18 cellular contexts compared by ENCODE assay signal in the genomic region with DNA sequence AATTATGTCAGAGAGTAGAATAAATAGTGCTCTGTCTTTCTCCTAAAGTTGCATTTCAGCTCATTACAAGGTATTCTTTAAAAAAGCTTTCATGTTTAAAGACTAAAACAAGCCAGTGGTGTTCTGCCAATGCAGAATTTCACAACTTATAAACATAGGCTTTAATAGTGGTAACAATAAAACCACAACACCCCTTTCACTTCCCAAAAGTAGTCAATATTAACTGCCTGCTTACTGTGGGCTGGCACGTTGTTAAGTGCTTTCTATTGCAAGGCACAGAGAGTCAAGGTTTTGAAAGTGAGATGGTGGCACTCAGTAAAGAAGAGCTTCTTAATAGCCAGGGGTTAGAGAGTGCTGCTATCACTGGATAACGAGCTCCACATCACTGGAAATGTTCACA. TPM values are rescaled to one million over a fixed set of nuclear protein-coding genes. Genes with fewer than 3 reads are reported as not detected.
A peak's percentile ranks its signal among the peaks of the same experiment; 100 is the strongest.
DNase-seq lines count a peak whose midpoint lies in the region; ATAC-seq and TF ChIP-seq lines count a peak whose summit lies in the region.
"Had no signal": no experiment of that assay in that cellular context is flagged by ENCODE, and none has a peak within 500 bp of the region (broad histone marks: within the 10 kb centered on the region; RNA-seq: fewer than 3 reads in every experiment).

No MANE protein-coding gene starts in this region.

- no peak overlapping the region for H2BK15ac ChIP-seq in mesenchymal stem cell (ENCODE audit: low read depth, poor library complexity, severe bottlenecking)

- no peak overlapping the region for H3K14ac ChIP-seq in mesenchymal stem cell (ENCODE audit: low read length in 2 of 2)

- H3K9me3 Mint-ChIP-seq in activated B cell treated with CpG ODN at 0.5 μM for 24 hours = peaks cover 2% of the 10 kb centered on the region
- H3K9me3 Mint-ChIP-seq: natural killer cell had no signal

- H3K79me2 ChIP-seq in MM.1S (ENCODE audit: low read length) = no peaks in the 10 kb centered on the region

- no peak overlapping the region for H3K23ac ChIP-seq in mesenchymal stem cell (ENCODE audit: low read length in 2 of 2)

- no peak overlapping the region for H3K27ac Mint-ChIP-seq in activated B cell treated with CpG ODN at 0.5 μM for 24 hours
- H3K27ac Mint-ChIP-seq: natural killer cell, progenitor cell of endocrine pancreas had no signal

- TF ChIP-seq CTCF in AG10803 (conservative IDR thresholded peaks at IDR 0.05; ENCODE audit: low read length) (no peak), MM.1S (IDR thresholded peaks at IDR 0.05; ENCODE audit: low read length) (no peak), activated B cell treated with CpG ODN at 0.5 μM for 24 hours (IDR thresholded peaks at IDR 0.05) (no peak)

- no peaks in the 10 kb centered on the region for H3K9me3 ChIP-seq in MM.1S (replicated peaks; ENCODE audit: insufficient read depth, low read length)
- H3K9me3 ChIP-seq in mesenchymal stem cell (ENCODE audit: control insufficient read depth, low read length) = no peaks in the 10 kb centered on the region
- H3K9me3 ChIP-seq: A549, colonic mucosa, left ventricle myocardium inferior, suprapubic skin had no signal

- peaks cover 50% of the 10 kb centered on the region for H3K27me3 Mint-ChIP-seq in activated B cell treated with CpG ODN at 0.5 μM for 24 hours

- no peaks in the 10 kb centered on the region for H3K79me1 ChIP-seq in mesenchymal stem cell (replicated peaks; ENCODE audit: low read length, poor library complexity, severe bottlenecking)

- no peaks in the 10 kb centered on the region for H3K36me3 Mint-ChIP-seq in activated B cell treated with CpG ODN at 0.5 μM for 24 hours (ENCODE audit: low read depth)
- H3K36me3 Mint-ChIP-seq: natural killer cell had no signal

- H3K9ac ChIP-seq in MM.1S (ENCODE audit: low read length) (no peak overlapping the region), mesenchymal stem cell (ENCODE audit: low read length) (no peak overlapping the region)

- H2AFZ ChIP-seq in MM.1S (ENCODE audit: low read length) (no peak overlapping the region), mesenchymal stem cell (ENCODE audit: low read depth, low read length) (no peak overlapping the region)

- intact Hi-C loops in activated B cell treated with CpG ODN at 0.5 μM for 24 hours (cut with micrococcal nuclease) = no loop called here

- no peak overlapping the region for H3K4me2 ChIP-seq in MM.1S (ENCODE audit: low read depth, low read length)
- H3K4me2 ChIP-seq in mesenchymal stem cell (ENCODE audit: low read length, poor library complexity, severe bottlenecking) = no peak overlapping the region
- H3K4me2 ChIP-seq: A549 had no signal

- H2BK5ac ChIP-seq in mesenchymal stem cell (ENCODE audit: low read depth, low read length, poor library complexity, severe bottlenecking) = no peak overlapping the region

- H2BK12ac ChIP-seq in mesenchymal stem cell (ENCODE audit: low read length in 2 of 2) = no peak overlapping the region

- H3K4me1 Mint-ChIP-seq in activated B cell treated with CpG ODN at 0.5 μM for 24 hours = peaks cover 6% of the 10 kb centered on the region

- WGBS in mesenchymal stem cell = 56% methylated on average over 2 of the region's 2 CpGs

- H2AK5ac ChIP-seq in mesenchymal stem cell (ENCODE audit: low read length, severe bottlenecking) = no peak overlapping the region

- H3K4me1 ChIP-seq in MM.1S (ENCODE audit: low read length) (peaks cover 25% of the 10 kb centered on the region), mesenchymal stem cell (ENCODE audit: control insufficient read depth, insufficient read depth, low read depth, low read length) (peaks cover 4% of the 10 kb centered on the region)
- H3K4me1 ChIP-seq: A549, colonic mucosa had no signal

- H3K27me3 ChIP-seq in MM.1S (replicated peaks; ENCODE audit: insufficient read depth, low read length) = no peaks in the 10 kb centered on the region
- H3K27me3 ChIP-seq in mesenchymal stem cell (ENCODE audit: control insufficient read depth in 1 of 2, insufficient read depth in 1 of 2, low read length in 2 of 2) = peaks cover 0 to 5% of the 10 kb centered on the region in 2 experiments
- H3K27me3 ChIP-seq: colonic mucosa, suprapubic skin had no signal

- no peak overlapping the region for H3K4me3 Mint-ChIP-seq in activated B cell treated with CpG ODN at 0.5 μM for 24 hours
- H3K4me3 Mint-ChIP-seq: natural killer cell had no signal

- no peaks in the 10 kb centered on the region for H4K20me1 ChIP-seq in MM.1S (ENCODE audit: insufficient read depth, low read length)

- no peaks in the 10 kb centered on the region for H3K9me2 ChIP-seq in MM.1S (replicated peaks; ENCODE audit: insufficient read depth, low read length)

- H3K36me3 ChIP-seq in MM.1S (replicated peaks; ENCODE audit: insufficient read depth, low read length) = no peaks in the 10 kb centered on the region
- H3K36me3 ChIP-seq in mesenchymal stem cell (ENCODE audit: control insufficient read depth in 1 of 2, insufficient read depth in 2 of 2, low read depth in 1 of 2, low read length in 2 of 2) = no peaks in the 10 kb centered on the region
- H3K36me3 ChIP-seq: colonic mucosa, left ventricle myocardium inferior, suprapubic skin had no signal

- POLR2A ChIA-PET in activated B cell treated with CpG ODN at 0.5 μM for 24 hours (lab: Charles Lee) = no interaction called here

- H3K18ac ChIP-seq in mesenchymal stem cell (ENCODE audit: low read depth in 1 of 2, low read length in 2 of 2) = no peak overlapping the region

- no peak overlapping the region for H3K4me3 ChIP-seq in AG10803 (ENCODE audit: low read length)
- H3K4me3 ChIP-seq in MM.1S (ENCODE audit: low read length) = no peak overlapping the region
- no peak overlapping the region for H3K4me3 ChIP-seq in mesenchymal stem cell (ENCODE audit: insufficient read depth in 1 of 2, low read depth in 1 of 2, low read length in 2 of 2)
- H3K4me3 ChIP-seq: A549, colonic mucosa, left ventricle myocardium inferior, suprapubic skin had no signal

- no peaks in the 10 kb centered on the region; the same call in 1 of the 2 replicates for H3F3A ChIP-seq in MM.1S (ENCODE audit: insufficient read depth, low read length)

- H3K27ac ChIP-seq in MM.1S (ENCODE audit: low read length) (no peak overlapping the region), mesenchymal stem cell (ENCODE audit: low read length, poor library complexity, severe bottlenecking) (no peak overlapping the region)
- H3K27ac ChIP-seq: A549, colonic mucosa, suprapubic skin had no signal

- CTCF ChIA-PET in activated B cell treated with CpG ODN at 0.5 μM for 24 hours (lab: Charles Lee) = no interaction called here

- no peak overlapping the region for H4K91ac ChIP-seq in mesenchymal stem cell (ENCODE audit: low read length)

- no peak overlapping the region for H4K8ac ChIP-seq in mesenchymal stem cell (ENCODE audit: low read length)

- ATAC-seq in activated B cell treated with CpG ODN at 0.5 μM for 24 hours (ENCODE audit: low read depth) (peak; percentile 52), HG03439 (IDR thresholded peaks at IDR 0.05; ENCODE audit: unreplicated experiment) (no peak)
- ATAC-seq: A549, natural killer cell had no signal

- no peak overlapping the region for H2BK120ac ChIP-seq in mesenchymal stem cell (ENCODE audit: low read depth, low read length)

- DNase-seq in AG10803 (ENCODE audit: low read depth) (peak; percentile 76), MM.1S (peak; percentile 45), activated B cell treated with CpG ODN at 0.5 μM for 24 hours (no peak), mesenchymal stem cell (peak; percentile 18), KG1 (lab: John Stamatoyannopoulos, UW) (no peak), T-helper 9 cell (no peak), SKM-1 (lab: John Stamatoyannopoulos, UW; ENCODE audit: unreplicated experiment) (no peak)
- DNase-seq: colonic mucosa, erythroblast, Kasumi-1, left ventricle myocardium inferior, natural killer cell, NCI-H2081 treated with DMSO at 0.1 percent for 48 hours had no signal

- H3K4ac ChIP-seq in mesenchymal stem cell (ENCODE audit: low read depth in 1 of 2, low read length in 2 of 2) = no peak overlapping the region

RNA-seq across cellular contexts. Expression of a gene that starts 8.4 kb away (rescaled TPM):
- total RNA-seq in activated B cell treated with CpG ODN at 0.5 μM for 24 hours = not detected in 2 replicates
- not detected for polyA plus RNA-seq in mesenchymal stem cell (2013, experiment 1 of 2)
- not detected for polyA plus RNA-seq in mesenchymal stem cell (2013, experiment 2 of 2)
- total RNA-seq: colonic mucosa, left ventricle myocardium inferior, natural killer cell, progenitor cell of endocrine pancreas, SK-MEL-5, suprapubic skin had no signal
- polyA plus RNA-seq: A549 had no signal

RNA-seq across cellular contexts. Expression of a gene that starts 49.6 kb away (rescaled TPM):
- 4.7 and 6.9 TPM in 2 replicates for total RNA-seq in activated B cell treated with CpG ODN at 0.5 μM for 24 hours
- polyA plus RNA-seq in mesenchymal stem cell (2013, experiment 1 of 2) = 14.9 TPM
- polyA plus RNA-seq in mesenchymal stem cell (2013, experiment 2 of 2) = 16.4 TPM

Comparison
In these comparisons a context has a peak if more than half of its experiments do, and no peak if none do; other contexts are left out.
1. DNase-seq: peak in AG10803 (single experiment), MM.1S (single experiment) and mesenchymal stem cell (single experiment); none in activated B cell treated with CpG ODN at 0.5 μM for 24 hours (single experiment), KG1 (single experiment), T-helper 9 cell (single experiment) and SKM-1 (single experiment).